9 cellular contexts compared by ENCODE assay signal in the genomic region with DNA sequence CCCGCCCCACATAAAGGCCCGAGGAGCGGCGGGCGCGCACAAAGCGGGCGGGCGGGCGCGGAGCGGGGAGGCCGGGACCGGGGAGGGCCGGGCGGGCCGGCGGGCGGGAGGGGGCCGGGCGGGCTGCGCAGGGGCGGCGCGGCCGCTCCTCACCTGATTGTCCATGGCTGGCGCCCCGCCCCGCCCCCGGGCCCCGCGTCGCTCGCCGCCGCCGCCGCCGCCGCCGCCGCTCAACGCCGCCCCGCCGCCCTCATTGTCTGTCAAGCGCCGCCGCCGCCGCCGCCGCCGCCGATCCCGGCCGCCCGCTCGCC. TPM values are rescaled to one million over a fixed set of nuclear protein-coding genes. Genes with fewer than 3 reads are reported as not detected.
DNase-seq lines count a peak whose midpoint lies in the region; TF ChIP-seq lines count a peak whose summit lies in the region.
"Had no signal": no experiment of that assay in that cellular context is flagged by ENCODE, and none has a peak within 500 bp of the region (broad histone marks: within the 10 kb centered on the region; RNA-seq: fewer than 3 reads in every experiment).

No MANE protein-coding gene starts in this region.

- POLR2A ChIA-PET in Caco-2 (lab: Charles Lee) (no interaction called here), HEK293 (lab: Yijun Ruan, JAX) (no interaction called here)

- H3K9ac ChIP-seq in SU-DHL-6 (ENCODE audit: low read length) (peak overlapping the region; percentile 99), iPS-20b (ENCODE audit: low read depth, low read length) (peak overlapping the region; percentile 82)

- intact Hi-C loops in Caco-2 (cut with micrococcal nuclease; ENCODE audit: unreplicated experiment): loop anchor here (10.0 kb wide), 1 partner anchor 145 kb away; the partner anchor contains the start of gene KHSRP
- intact Hi-C loops in thyroid gland (cut with DNase I): loop anchor here (5.0 kb wide), 1 partner anchor 52 kb away; no protein-coding TSS in a partner anchor

- H3K27ac Mint-ChIP-seq in Caco-2 (ENCODE audit: unreplicated experiment): peak overlapping the region; percentile 89

- no peaks in the 10 kb centered on the region for H3K9me3 Mint-ChIP-seq in Caco-2 (ENCODE audit: unreplicated experiment)

- peaks cover 14% of the 10 kb centered on the region for H3K4me1 Mint-ChIP-seq in Caco-2 (ENCODE audit: low read depth, unreplicated experiment)

- CTCF ChIA-PET in Caco-2 (lab: Charles Lee): interaction anchor here (0.5 to 0.9 kb wide), 2 partner anchors 74 to 153 kb away, joined by 3 to 4 read pairs; no protein-coding TSS in a partner anchor
- CTCF ChIA-PET in HEK293 (lab: Yijun Ruan, JAX): no interaction called here

- H3K36me3 ChIP-seq in Caco-2 (ENCODE audit: control insufficient read depth, insufficient read depth, low read length) (no peaks in the 10 kb centered on the region), HEK293 (ENCODE audit: control insufficient read depth in 2 of 2, insufficient read depth in 1 of 2, low read length in 2 of 2) (peaks cover 0 to 12% of the 10 kb centered on the region in 2 experiments; a peak in 1 of 3 replicates), SU-DHL-6 (ENCODE audit: low read length) (no peaks in the 10 kb centered on the region), iPS-20b (ENCODE audit: insufficient read depth, low read depth, low read length) (peaks cover 7% of the 10 kb centered on the region; the same call in 1 of the 2 replicates), thyroid gland (no peaks in the 10 kb centered on the region)

- H4K20me1 ChIP-seq in SU-DHL-6 (ENCODE audit: low read depth, low read length): no peaks in the 10 kb centered on the region

- H2AFZ ChIP-seq in SU-DHL-6 (ENCODE audit: low read depth, low read length, severe bottlenecking): peak overlapping the region; percentile 53

- H3K4me3 ChIP-seq in Caco-2 (ENCODE audit: low read depth, low read length) (peak overlapping the region; percentile 61), HEK293 (ENCODE audit: low read depth, low read length) (peak overlapping the region; percentile 72), SU-DHL-6 (ENCODE audit: insufficient read depth, low read length, poor library complexity, severe bottlenecking) (peak overlapping the region; percentile 75), iPS-20b (ENCODE audit: low read length) (peak overlapping the region; percentile 82; the same call in 1 of the 2 replicates), thyroid gland (replicated peaks in 1 of 3) (peak overlapping the region; percentile 69 to 93 (median 92))

- WGBS in thyroid gland, 2 donors: no CpG with 5 or more reads among the region's 59 CpGs

- DNase-seq in Caco-2: no peak
- no peak for DNase-seq in thyroid gland
- DNase-seq in C1 segment of cervical spinal cord (lab: John Stamatoyannopoulos, UW): no peak
- no peak for DNase-seq in dermis blood vessel endothelial cell
- no peak for DNase-seq in OCI-M1 (lab: John Stamatoyannopoulos, UW)

- no TSS peak for BruUV-seq in Caco-2 (replicated peaks; lab: Mats Ljungman, UMichigan)

- peak overlapping the region; percentile 68 for H3K4me2 ChIP-seq in SU-DHL-6 (ENCODE audit: low read depth, low read length, poor library complexity, severe bottlenecking)

- H3K9me2 ChIP-seq in SU-DHL-6 (replicated peaks; ENCODE audit: insufficient read depth, low read length): no peaks in the 10 kb centered on the region

- H3K27ac ChIP-seq in HEK293 (ENCODE audit: extremely low read depth, low read depth, low read length): peak overlapping the region; percentile 74; the same call in 1 of the 2 replicates
- peak overlapping the region; percentile 57 for H3K27ac ChIP-seq in SU-DHL-6 (ENCODE audit: low read depth, low read length)
- no peak overlapping the region for H3K27ac ChIP-seq in iPS-20b (ENCODE audit: low read length)
- peak overlapping the region in 2 of 3 donors; percentile 71 to 78 for H3K27ac ChIP-seq in thyroid gland

- 0 out of 2 replicates have a peak, but pooled peaks cover 2% of the 10 kb centered on the region for H3F3A ChIP-seq in SU-DHL-6 (ENCODE audit: insufficient read depth)

- H3K9me3 ChIP-seq in Caco-2 (no peaks in the 10 kb centered on the region), HEK293 (ENCODE audit: control insufficient read depth, insufficient read depth, low read depth, low read length) (no peaks in the 10 kb centered on the region), SU-DHL-6 (ENCODE audit: insufficient read depth, low read length) (no peaks in the 10 kb centered on the region), iPS-20b (ENCODE audit: insufficient read depth, low read depth, low read length) (no peaks in the 10 kb centered on the region), thyroid gland (no peaks in the 10 kb centered on the region)

- TF ChIP-seq CTCF in Caco-2 (IDR thresholded peaks at IDR 0.05; ENCODE audit: insufficient read depth in 1 of 2, low read depth in 1 of 2, low read length in 1 of 2, severe bottlenecking in 1 of 2, unreplicated experiment in 1 of 2) (no peak), HEK293 (tag by site-specific recombination; IDR thresholded peaks at IDR 0.05) (no peak), SU-DHL-6 (IDR thresholded peaks at IDR 0.05; ENCODE audit: insufficient read depth, low read length, poor library complexity, severe bottlenecking) (no peak), thyroid gland (IDR thresholded peaks at IDR 0.05) (no peak)

- peaks cover 49% of the 10 kb centered on the region for H3K79me2 ChIP-seq in SU-DHL-6 (ENCODE audit: insufficient read depth, low read length)

- no peak for TF ChIP-seq POLR2A in thyroid gland (IDR thresholded peaks at IDR 0.05)

- peaks cover 10% of the 10 kb centered on the region; the same call in 1 of the 2 replicates for H3K4me1 ChIP-seq in Caco-2
- H3K4me1 ChIP-seq in HEK293 (ENCODE audit: control insufficient read depth, insufficient read depth, low read length): peaks cover 10% of the 10 kb centered on the region
- peaks cover 6% of the 10 kb centered on the region; the same call in 1 of the 2 replicates for H3K4me1 ChIP-seq in iPS-20b (ENCODE audit: insufficient read depth, low read length)
- H3K4me1 ChIP-seq in thyroid gland: peaks cover 20 to 34% of the 10 kb centered on the region in 2 donors

- no peaks in the 10 kb centered on the region for H3K27me3 ChIP-seq in Caco-2 (replicated peaks; ENCODE audit: control insufficient read depth, insufficient read depth, low read length)
- H3K27me3 ChIP-seq in SU-DHL-6 (ENCODE audit: low read length): no peaks in the 10 kb centered on the region
- H3K27me3 ChIP-seq in iPS-20b (ENCODE audit: insufficient read depth, low read length): no peaks in the 10 kb centered on the region
- H3K27me3 ChIP-seq in thyroid gland: no peaks in the 10 kb centered on the region

- H3K4me3 Mint-ChIP-seq in Caco-2 (ENCODE audit: unreplicated experiment): peak overlapping the region; percentile 92

- no peaks in the 10 kb centered on the region for H3K27me3 Mint-ChIP-seq in Caco-2 (ENCODE audit: insufficient read depth, unreplicated experiment)

- H3K36me3 Mint-ChIP-seq in Caco-2 (ENCODE audit: insufficient read depth, unreplicated experiment): peaks cover 8% of the 10 kb centered on the region

TF ChIP-seq in HEK293, 187 proteins besides CTCF, POLR2A, EP300 and RAD21 (continues in another document):
- TF ChIP-seq KLF9 (tag by site-specific recombination; IDR thresholded peaks at IDR 0.05; ENCODE audit: low read depth): no peak
- TF ChIP-seq SCRT2 (tag by site-specific recombination; IDR thresholded peaks at IDR 0.05): no peak
- no peak for TF ChIP-seq ZBTB10 (tag by site-specific recombination; IDR thresholded peaks at IDR 0.05)
- no peak for TF ChIP-seq HOXC10 (CRISPR knock-in tag; IDR thresholded peaks at IDR 0.05)
- TF ChIP-seq SETDB1 (IDR thresholded peaks at IDR 0.05; ENCODE audit: insufficient read length, low read length): no peak
- no peak for TF ChIP-seq ZSCAN23 (tag by site-specific recombination; IDR thresholded peaks at IDR 0.05)
- no peak for TF ChIP-seq GFI1B (tag by site-specific recombination; IDR thresholded peaks at IDR 0.05)
- TF ChIP-seq ZFP41 (tag by site-specific recombination; IDR thresholded peaks at IDR 0.05; ENCODE audit: borderline replicate concordance): no peak
- no peak for TF ChIP-seq ZNF140 (tag by site-specific recombination; IDR thresholded peaks at IDR 0.05)
- TF ChIP-seq ZNF223 (tag by site-specific recombination; IDR thresholded peaks at IDR 0.05): no peak
- no peak for TF ChIP-seq ZNF529 (tag by site-specific recombination; IDR thresholded peaks at IDR 0.05; ENCODE audit: insufficient replicate concordance)

RNA-seq across cellular contexts. Expression of gene MLLT1, which starts 0.2 kb away (rescaled TPM):
- total RNA-seq in Caco-2 (2022): 60.0 and 63.2 TPM in 2 replicates
- total RNA-seq in thyroid gland: 10 to 100 TPM; 19.2 to 35.0 (median 26.7) TPM
- total RNA-seq in dermis blood vessel endothelial cell: 5.1 and 13.2 TPM in 2 replicates

RNA-seq across cellular contexts. Expression of gene ACER1, which starts 53.8 kb away (rescaled TPM):
- total RNA-seq in Caco-2 (2022) (not detected in 2 replicates), thyroid gland (under 1 TPM in 1 of 4 donors, not detected in 3; 0.67 TPM), dermis blood vessel endothelial cell (not detected in 2 replicates)
- total RNA-seq: LHCN-M2 had no signal
